In genomic region chr4:176195184-176195978, GRCh38 we compare ENCODE assay signal across 8 cellular contexts. TPM values are rescaled to one million over a fixed set of nuclear protein-coding genes. Genes with fewer than 3 reads are reported as not detected.
DNase-seq lines count a peak whose midpoint lies in the region; ATAC-seq and TF ChIP-seq lines count a peak whose summit lies in the region.

Gene SPATA4, minus strand, starts transcription at chr4:176195585. Its CDS starts 23 bp downstream, at chr4:176195562.

- no peaks in the 10 kb centered on the region for H3K36me3 ChIP-seq in BJ (ENCODE audit: control insufficient read depth, insufficient read depth, low read length)

- TF ChIP-seq CTCF in BJ (IDR thresholded peaks at IDR 0.05; ENCODE audit: insufficient read depth, low read depth, low read length), result no peak

- DNase-seq in BJ (ENCODE audit: low read depth) (peak; percentile 61), NCI-H69 (lab: John Stamatoyannopoulos, UW) (peak; percentile 94), cortex of kidney (lab: John Stamatoyannopoulos, UW) (peak; percentile 18), left kidney (ENCODE audit: low read depth, low spot score) (peak; percentile 97)
- DNase-seq in activated CD4-positive, alpha-beta T cell treated with anti-CD3 and anti-CD28 coated beads, Interleukin-2, amount 50 U/mL, for 1 hour, result peak; percentile 93
- DNase-seq in stimulated activated CD4-positive, alpha-beta T cell treated with anti-CD3 and anti-CD28 coated beads, Interleukin-1b, Interleukin-23, amount 100 ng/mL, for 4 hours (ENCODE audit: low read depth in 2 of 2), result peak; percentile 88 to 89

- no peaks in the 10 kb centered on the region for H3K27me3 ChIP-seq in BJ (ENCODE audit: control insufficient read depth, insufficient read depth, low read length)

- peak; percentile 97 for ATAC-seq in GM19395 (IDR thresholded peaks at IDR 0.05; ENCODE audit: unreplicated experiment)
- peak; percentile 98 for ATAC-seq in HG03521 (IDR thresholded peaks at IDR 0.05; ENCODE audit: unreplicated experiment)

- CTCF ChIA-PET in BJ (lab: Yijun Ruan, JAX), result interaction anchor here (2.1 kb wide), 1 partner anchor 81 kb away, joined by 5 read pairs; no protein-coding TSS in a partner anchor

- peak within 1 kb of the TSS; percentile 57 for H3K4me3 ChIP-seq in BJ (ENCODE audit: low read depth, low read length)

- POLR2A ChIA-PET in BJ (lab: Charles Lee), result no interaction called here

RNA-seq across cellular contexts. Expression of gene SPATA4, which starts in this region (rescaled TPM):
- polyA plus RNA-seq in BJ (2011; rRNA removed), result 0.07 and 0.17 TPM in 2 replicates
- 0.19 TPM in 1 of 2 replicates, not detected in the other for polyA minus RNA-seq in BJ (2011; rRNA and poly(A)+ RNA removed)

Comparison
In these comparisons a context has a peak if more than half of its experiments do, and no peak if none do; other contexts are left out.
1. Peak in every context shown above with its lines: DNase-seq, ATAC-seq and H3K4me3 ChIP-seq.
2. Peak in DNase-seq and H3K4me3 ChIP-seq in BJ; RNA of the gene not detected or under 1 TPM.
3. DNase-seq: peak in every context shown above with its lines; median percentile 97 in left kidney; 94 in NCI-H69; 93 in activated CD4-positive, alpha-beta T cell treated with anti-CD3 and anti-CD28 coated beads, Interleukin-2, amount 50 U/mL, for 1 hour; 88 in stimulated activated CD4-positive, alpha-beta T cell treated with anti-CD3 and anti-CD28 coated beads, Interleukin-1b, Interleukin-23, amount 100 ng/mL, for 4 hours; 61 in BJ; 18 in cortex of kidney.